ENCODE assay signal across 1 cellular context in genomic region chr17:1908699-1909309, GRCh38.
TF ChIP-seq lines count a peak whose summit lies in the region.

No MANE protein-coding gene starts in this region.

TF ChIP-seq in HepG2, 621 proteins besides CTCF, POLR2A, EP300 and RAD21 (continued from another document and continues in another):
- TF ChIP-seq ZBTB14 (CRISPR knock-in tag; IDR thresholded peaks at IDR 0.05) (no peak), ZNF282 (IDR thresholded peaks at IDR 0.05; ENCODE audit: partially characterized antibody) (no peak), PPARG (CRISPR knock-in tag; conservative IDR thresholded peaks at IDR 0.05) (0 out of 2 replicates have a peak, but pooled peaks have one; percentile 18), XRCC5 (optimal IDR thresholded peaks at IDR 0.05; ENCODE audit: low read length) (peak; percentile 59), TCF7L2 (IDR thresholded peaks at IDR 0.05; ENCODE audit: low read depth, low read length) (no peak), ZNF501 (CRISPR knock-in tag; IDR thresholded peaks at IDR 0.05) (no peak), HNF1A (IDR thresholded peaks at IDR 0.05; ENCODE audit: low read depth) (no peak), HNF1A (CRISPR knock-in tag; IDR thresholded peaks at IDR 0.05; ENCODE audit: borderline replicate concordance) (no peak), SRSF9 (IDR thresholded peaks at IDR 0.05; ENCODE audit: borderline replicate concordance, insufficient read depth, low read depth, low read length, poor library complexity, severe bottlenecking) (no peak), ZNF235 (CRISPR knock-in tag; IDR thresholded peaks at IDR 0.05; ENCODE audit: borderline replicate concordance) (no peak), TCF12 (IDR thresholded peaks at IDR 0.05) (no peak), TCF12 (CRISPR knock-in tag; IDR thresholded peaks at IDR 0.05) (no peak), ZHX1 (CRISPR knock-in tag; IDR thresholded peaks at IDR 0.05; ENCODE audit: low read depth) (no peak), KDM5B (CRISPR knock-in tag; IDR thresholded peaks at IDR 0.05; ENCODE audit: borderline replicate concordance) (no peak), ERF (CRISPR knock-in tag; IDR thresholded peaks at IDR 0.05) (peak; percentile 39; the same call in 1 of the 2 replicates), MIER2 (CRISPR knock-in tag; IDR thresholded peaks at IDR 0.05) (0 out of 2 replicates have a peak, but pooled peaks have one; percentile 56), ZNF33A (CRISPR knock-in tag; IDR thresholded peaks at IDR 0.05; ENCODE audit: borderline replicate concordance) (no peak), ZNF747 (CRISPR knock-in tag; IDR thresholded peaks at IDR 0.05; ENCODE audit: borderline replicate concordance) (no peak), ZNF609 (CRISPR knock-in tag; IDR thresholded peaks at IDR 0.05; ENCODE audit: borderline replicate concordance) (no peak), TFDP1 (CRISPR knock-in tag; IDR thresholded peaks at IDR 0.05; ENCODE audit: borderline replicate concordance) (no peak), REL (CRISPR knock-in tag; conservative IDR thresholded peaks at IDR 0.05) (0 out of 2 replicates have a peak, but pooled peaks have one; percentile 24), ETV5 (CRISPR knock-in tag; IDR thresholded peaks at IDR 0.05; ENCODE audit: borderline replicate concordance) (no peak), TERF1 (CRISPR knock-in tag; IDR thresholded peaks at IDR 0.05) (no peak), PCBP1 (IDR thresholded peaks at IDR 0.05; ENCODE audit: borderline replicate concordance, low read depth, low read length) (no peak), EED (CRISPR knock-in tag; IDR thresholded peaks at IDR 0.05) (0 out of 2 replicates have a peak, but pooled peaks have one; percentile 34), ZC3H4 (CRISPR knock-in tag; IDR thresholded peaks at IDR 0.05; ENCODE audit: borderline replicate concordance) (no peak), SKIL (CRISPR knock-in tag; IDR thresholded peaks at IDR 0.05; ENCODE audit: borderline replicate concordance) (no peak), RBAK (CRISPR knock-in tag; IDR thresholded peaks at IDR 0.05) (no peak), NRL (CRISPR knock-in tag; IDR thresholded peaks at IDR 0.05; ENCODE audit: borderline replicate concordance) (no peak), PBX3 (CRISPR knock-in tag; IDR thresholded peaks at IDR 0.05; ENCODE audit: borderline replicate concordance) (no peak), TFAP4 (IDR thresholded peaks at IDR 0.05; ENCODE audit: borderline replicate concordance, low read depth) (no peak), XBP1 (CRISPR knock-in tag; IDR thresholded peaks at IDR 0.05) (no peak), PATZ1 (CRISPR knock-in tag; IDR thresholded peaks at IDR 0.05) (peak; percentile 25; the same call in 1 of the 2 replicates), ZBTB42 (CRISPR knock-in tag; IDR thresholded peaks at IDR 0.05) (no peak), SMAD9 (CRISPR knock-in tag; IDR thresholded peaks at IDR 0.05) (no peak), ZNF207 (IDR thresholded peaks at IDR 0.05; ENCODE audit: borderline replicate concordance) (no peak), ZNF251 (CRISPR knock-in tag; IDR thresholded peaks at IDR 0.05) (no peak), ZNF263 (CRISPR knock-in tag; IDR thresholded peaks at IDR 0.05) (peak; percentile 53)
